Comparison of ENCODE assay signal across 10 cellular contexts in genomic region chr2:68750592-68751396, GRCh38. TPM values are rescaled to one million over a fixed set of nuclear protein-coding genes. Genes with fewer than 3 reads are reported as not detected.
DNase-seq lines count a peak whose midpoint lies in the region; ATAC-seq and TF ChIP-seq lines count a peak whose summit lies in the region.
"Had no signal": no experiment of that assay in that cellular context is flagged by ENCODE, and none has a peak within 500 bp of the region (broad histone marks: within the 10 kb centered on the region; RNA-seq: fewer than 3 reads in every experiment).

No MANE protein-coding gene starts in this region.

- peak; percentile 3 for DNase-seq in stimulated activated CD4-positive, alpha-beta T cell treated with anti-CD3 and anti-CD28 coated beads, Interleukin-4, amount 100 ng/mL, for 24 hours
- DNase-seq in stimulated activated CD4-positive, alpha-beta T cell treated with anti-CD3 and anti-CD28 coated beads, Interleukin-15, amount 100 ng/mL, for 24 hours: no peak
- DNase-seq in effector memory CD4-positive, alpha-beta T cell: no peak
- no peak for DNase-seq in upper lobe of right lung
- no peak for DNase-seq in psoas muscle

- no peak overlapping the region for H2AFZ ChIP-seq in SU-DHL-6 (ENCODE audit: low read depth, low read length, severe bottlenecking)

- ATAC-seq in upper lobe of right lung (no peak), GM19035 (IDR thresholded peaks at IDR 0.05; ENCODE audit: unreplicated experiment) (no peak), GM19467 (IDR thresholded peaks at IDR 0.05; ENCODE audit: unreplicated experiment) (no peak), psoas muscle (no peak)

- H3K27me3 ChIP-seq in SU-DHL-6 (ENCODE audit: low read length) (no peaks in the 10 kb centered on the region), upper lobe of right lung (no peaks in the 10 kb centered on the region), psoas muscle (ENCODE audit: insufficient read depth in 3 of 3, low read length in 2 of 3) (no peaks in the 10 kb centered on the region)
- no peaks in the 10 kb centered on the region for H3K27me3 ChIP-seq in effector memory CD4-positive, alpha-beta T cell (replicated peaks; ENCODE audit: control insufficient read depth, insufficient read depth, low read length, poor library complexity, severe bottlenecking)
- H3K27me3 ChIP-seq: upper lobe of left lung had no signal

- H3K79me2 ChIP-seq in SU-DHL-6 (ENCODE audit: insufficient read depth, low read length): peaks cover 54% of the 10 kb centered on the region

- 91 to 94% (median 93%) methylated on average over 12 of the region's 12 CpGs for WGBS in psoas muscle, 3 donors

- H3K4me3 ChIP-seq in SU-DHL-6 (ENCODE audit: insufficient read depth, low read length, poor library complexity, severe bottlenecking): no peak overlapping the region
- no peak overlapping the region for H3K4me3 ChIP-seq in effector memory CD4-positive, alpha-beta T cell (ENCODE audit: insufficient read depth, low read depth, low read length, poor library complexity, severe bottlenecking)
- H3K4me3 ChIP-seq in upper lobe of right lung: no peak overlapping the region
- no peak overlapping the region for H3K4me3 ChIP-seq in psoas muscle
- H3K4me3 ChIP-seq: upper lobe of left lung had no signal

- H3K27ac ChIP-seq in SU-DHL-6 (ENCODE audit: low read depth, low read length) (peak overlapping the region; percentile 39), upper lobe of right lung (peak overlapping the region; percentile 14), psoas muscle (no peak overlapping the region)
- peak overlapping the region; percentile 59 for H3K27ac ChIP-seq in effector memory CD4-positive, alpha-beta T cell (ENCODE audit: insufficient read depth, low read length, poor library complexity, severe bottlenecking)

- H3K36me3 ChIP-seq in SU-DHL-6 (ENCODE audit: low read length): no peaks in the 10 kb centered on the region
- peaks cover 6% of the 10 kb centered on the region for H3K36me3 ChIP-seq in effector memory CD4-positive, alpha-beta T cell (ENCODE audit: control insufficient read depth, insufficient read depth, low read length)
- H3K36me3 ChIP-seq in upper lobe of right lung: no peaks in the 10 kb centered on the region
- no peaks in the 10 kb centered on the region for H3K36me3 ChIP-seq in psoas muscle (ENCODE audit: insufficient read depth in 1 of 2, low read depth in 1 of 2)
- H3K36me3 ChIP-seq: upper lobe of left lung had no signal

- H4K20me1 ChIP-seq in SU-DHL-6 (ENCODE audit: low read depth, low read length): no peaks in the 10 kb centered on the region

- peaks cover 67% of the 10 kb centered on the region for H3K4me1 ChIP-seq in effector memory CD4-positive, alpha-beta T cell (ENCODE audit: control insufficient read depth, insufficient read depth, low read length, poor library complexity, severe bottlenecking)
- H3K4me1 ChIP-seq in upper lobe of right lung (peaks cover 43% of the 10 kb centered on the region), psoas muscle (no peaks in the 10 kb centered on the region)

- H3F3A ChIP-seq in SU-DHL-6 (ENCODE audit: insufficient read depth): no peaks in the 10 kb centered on the region

- H3K9ac ChIP-seq in SU-DHL-6 (ENCODE audit: low read length): 0 out of 2 replicates have a peak overlapping the region, but pooled peaks have one; percentile 35

- TF ChIP-seq CTCF in SU-DHL-6 (IDR thresholded peaks at IDR 0.05; ENCODE audit: insufficient read depth, low read length, poor library complexity, severe bottlenecking): no peak
- no peak for TF ChIP-seq CTCF in upper lobe of right lung (IDR thresholded peaks at IDR 0.05)
- TF ChIP-seq CTCF in psoas muscle (IDR thresholded peaks at IDR 0.05): no peak

- no peaks in the 10 kb centered on the region for H3K9me3 ChIP-seq in SU-DHL-6 (ENCODE audit: insufficient read depth, low read length)
- H3K9me3 ChIP-seq in effector memory CD4-positive, alpha-beta T cell (ENCODE audit: control insufficient read depth, low read length): no peaks in the 10 kb centered on the region
- H3K9me3 ChIP-seq in upper lobe of right lung: no peaks in the 10 kb centered on the region
- H3K9me3 ChIP-seq in psoas muscle: no peaks in the 10 kb centered on the region
- H3K9me3 ChIP-seq: upper lobe of left lung had no signal

- intact Hi-C loops in upper lobe of right lung (cut with DNase I) (loop anchor here (5.0 kb wide), 2 partner anchors 157 to 177 kb away; no protein-coding TSS in a partner anchor), psoas muscle (cut with DNase I) (loop anchor here (2.0 to 5.0 kb wide), 3 partner anchors 87 to 174 kb away; no protein-coding TSS in a partner anchor)

- H3K9me2 ChIP-seq in SU-DHL-6 (replicated peaks; ENCODE audit: insufficient read depth, low read length): no peaks in the 10 kb centered on the region

- H3K4me2 ChIP-seq in SU-DHL-6 (ENCODE audit: low read depth, low read length, poor library complexity, severe bottlenecking): no peak overlapping the region

RNA-seq across cellular contexts. Expression of gene ARHGAP25, which starts 16.2 kb away (rescaled TPM):
- total RNA-seq in upper lobe of right lung (31.8 TPM), psoas muscle (1 to 10 TPM; 1.8 to 4.8 (median 2.2) TPM)
- 1 to 10 TPM; 1.1 to 1.9 (median 1.6) TPM for polyA plus RNA-seq in psoas muscle
- total RNA-seq: HT1080 had no signal
